8 cellular contexts compared by ENCODE assay signal in the genomic region with DNA sequence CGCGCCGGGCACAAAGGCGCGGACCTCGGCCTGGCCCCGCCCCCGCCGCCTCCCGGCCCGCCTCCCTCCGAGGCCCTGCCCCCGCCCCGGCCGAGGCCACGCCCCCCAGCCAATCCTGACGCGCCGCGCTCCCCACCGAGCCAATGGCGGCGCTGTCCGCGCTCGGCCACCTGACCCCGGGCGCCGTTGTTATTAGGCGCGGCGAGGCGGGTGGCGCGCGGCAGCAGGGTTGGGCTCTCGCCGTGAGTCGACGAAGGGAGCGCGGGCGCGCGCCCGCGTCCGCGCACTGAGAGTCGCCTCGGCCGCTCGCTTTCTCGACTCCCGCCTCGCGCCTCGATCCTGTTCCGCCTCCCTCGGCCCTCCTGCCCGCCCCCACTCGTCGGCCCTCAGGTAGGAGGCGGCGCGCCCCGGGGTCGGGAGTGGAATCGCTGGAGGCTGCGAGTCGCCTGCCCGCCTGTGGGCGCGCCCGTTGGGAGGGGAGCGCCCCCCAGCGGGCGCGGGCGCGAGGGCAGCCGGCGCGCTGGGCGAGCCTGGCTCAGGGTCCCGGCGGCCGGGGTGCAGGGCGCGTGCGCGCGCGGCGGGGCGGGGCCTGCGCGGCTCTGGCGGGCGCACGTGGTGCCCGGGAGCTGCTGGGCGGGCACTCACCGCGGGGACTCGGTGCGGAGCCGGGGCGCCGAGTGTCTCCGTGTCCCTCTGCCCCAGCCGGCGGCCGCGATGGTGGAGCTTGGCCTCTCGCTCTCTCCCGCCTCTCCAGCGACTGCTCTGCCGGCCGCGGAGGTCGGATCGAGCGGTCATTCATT. TPM values are rescaled to one million over a fixed set of nuclear protein-coding genes. Genes with fewer than 3 reads are reported as not detected.
DNase-seq lines count a peak whose midpoint lies in the region; ATAC-seq, FAIRE-seq and TF ChIP-seq lines count a peak whose summit lies in the region.

No MANE protein-coding gene starts in this region.

- 1% methylated on average over 46 of the region's 124 CpGs; no CpG with 5 or more reads in 1 of the 2 donors for WGBS in testis, 2 donors

- H3K36me3 ChIP-seq in testis (ENCODE audit: low read depth, missing control alignments): no peaks in the 10 kb centered on the region

- peaks cover 94% of the 10 kb centered on the region for H3K27me3 Mint-ChIP-seq in nephron (ENCODE audit: low read depth)

- H3K4me3 ChIP-seq in fibroblast of villous mesenchyme (ENCODE audit: low read depth, low read length): no peak overlapping the region
- peak overlapping the region; percentile 55 to 60 for H3K4me3 ChIP-seq in testis

- no peak overlapping the region for H3K27ac ChIP-seq in testis

- H3K9me3 ChIP-seq in testis: no peaks in the 10 kb centered on the region

- peak; percentile 74 for ATAC-seq in HG02571 (IDR thresholded peaks at IDR 0.05; ENCODE audit: unreplicated experiment)

- intact Hi-C loops in testis (cut with DNase I; ENCODE audit: low total_unique reads): no loop called here

- no peak for FAIRE-seq in GM12892 (lab: Jason Lieb, UNC)

- DNase-seq in GM12892 (ENCODE audit: insufficient read length): peak; percentile 85
- DNase-seq in NCI-H1436 treated with DMSO at 0.1 percent for 48 hours (lab: John Stamatoyannopoulos, UW): peak; percentile 59
- DNase-seq in activated CD8-positive, alpha-beta memory T cell treated with anti-CD3 and anti-CD28 coated beads, Interleukin-2, amount 50 U/mL, for 48 hours: peak; percentile 89
- DNase-seq in fibroblast of villous mesenchyme (ENCODE audit: low read depth): peak; percentile 11
- DNase-seq in testis: peak; percentile 92
- DNase-seq in DMS53 (lab: John Stamatoyannopoulos, UW): no peak

- no peaks in the 10 kb centered on the region for H3K9me3 Mint-ChIP-seq in nephron

- H3K4me1 Mint-ChIP-seq in nephron: peaks cover 11% of the 10 kb centered on the region

- no peaks in the 10 kb centered on the region for H3K36me3 Mint-ChIP-seq in nephron (ENCODE audit: low read depth)

- peaks cover 8% of the 10 kb centered on the region for H3K4me1 ChIP-seq in testis

- H3K27ac Mint-ChIP-seq in nephron: no peak overlapping the region

- TF ChIP-seq POLR2A in GM12892 (IDR thresholded peaks at IDR 0.05; ENCODE audit: low read depth, low read length) (no peak), testis (IDR thresholded peaks at IDR 0.05) (peak; percentile 18)

- H3K27me3 ChIP-seq in testis: no peaks in the 10 kb centered on the region

- no peak for TF ChIP-seq CTCF in fibroblast of villous mesenchyme (IDR thresholded peaks at IDR 0.05; ENCODE audit: insufficient read depth, low read depth, low read length)
- peak; percentile 43 to 59 (median 48) for TF ChIP-seq CTCF in nephron (IDR thresholded peaks at IDR 0.05; ENCODE audit: unreplicated experiment in 3 of 3)
- peak in 2 of 3 experiments; percentile 56 to 59 for TF ChIP-seq CTCF in testis (IDR thresholded peaks at IDR 0.05)

- H3K4me3 Mint-ChIP-seq in nephron: peak overlapping the region; percentile 66 to 73 (median 73)

RNA-seq across cellular contexts. Expression of gene CBLN1, which starts 0.4 kb away (rescaled TPM):
- polyA plus RNA-seq in GM12892 (2012; ENCODE audit: missing spikeins): not detected
- total RNA-seq in fibroblast of villous mesenchyme: not detected in 2 replicates
- 10 to 100 TPM; 13.7 to 35.4 TPM for total RNA-seq in testis
- polyA plus RNA-seq in testis (ENCODE audit: insufficient read depth, low read depth, low replicate concordance): 57.8 TPM

Comparison
In these comparisons a context has a peak if more than half of its experiments do, and no peak if none do; other contexts are left out.
1. RNA of gene CBLN1, which starts 0.4 kb away (total RNA-seq): 13.7 to 35.4 TPM in testis; not detected in fibroblast of villous mesenchyme; every median in the first group is over 10 times any median in the second.